ENCODE assay signal across 9 cellular contexts in genomic region chr4:125445525-125445924, GRCh38.
"Had no signal": no experiment of that assay in that cellular context is flagged by ENCODE, and none has a peak within 500 bp of the region (broad histone marks: within the 10 kb centered on the region; RNA-seq: fewer than 3 reads in every experiment).

No MANE protein-coding gene starts in this region.

- H3K27ac ChIP-seq: GM23248, HL-60 had no signal

- H3K4me3 ChIP-seq: GM23248, HAP-1 had no signal

- H3K9me3 ChIP-seq: HAP-1 had no signal

- H3K36me3 Mint-ChIP-seq: IgD-negative memory B cell had no signal

- H3K27me3 Mint-ChIP-seq: IgD-negative memory B cell had no signal

- ATAC-seq: HCT116, HepG2 had no signal

- H3K4me3 Mint-ChIP-seq: HFFc6, IgD-negative memory B cell had no signal

- H3K4me1 ChIP-seq: HAP-1 had no signal

- H3K36me3 ChIP-seq: HAP-1 had no signal

- DNase-seq: GM23248, GOT3, H7, HFFc6 had no signal

- H3K9me3 Mint-ChIP-seq: HFFc6 had no signal

- H3K4me1 Mint-ChIP-seq: IgD-negative memory B cell had no signal

- H3K9ac ChIP-seq: GM23248 had no signal

- H3K27ac Mint-ChIP-seq: HFFc6, IgD-negative memory B cell had no signal
